Comparison of ENCODE assay signal across 8 cellular contexts in the genomic region with DNA sequence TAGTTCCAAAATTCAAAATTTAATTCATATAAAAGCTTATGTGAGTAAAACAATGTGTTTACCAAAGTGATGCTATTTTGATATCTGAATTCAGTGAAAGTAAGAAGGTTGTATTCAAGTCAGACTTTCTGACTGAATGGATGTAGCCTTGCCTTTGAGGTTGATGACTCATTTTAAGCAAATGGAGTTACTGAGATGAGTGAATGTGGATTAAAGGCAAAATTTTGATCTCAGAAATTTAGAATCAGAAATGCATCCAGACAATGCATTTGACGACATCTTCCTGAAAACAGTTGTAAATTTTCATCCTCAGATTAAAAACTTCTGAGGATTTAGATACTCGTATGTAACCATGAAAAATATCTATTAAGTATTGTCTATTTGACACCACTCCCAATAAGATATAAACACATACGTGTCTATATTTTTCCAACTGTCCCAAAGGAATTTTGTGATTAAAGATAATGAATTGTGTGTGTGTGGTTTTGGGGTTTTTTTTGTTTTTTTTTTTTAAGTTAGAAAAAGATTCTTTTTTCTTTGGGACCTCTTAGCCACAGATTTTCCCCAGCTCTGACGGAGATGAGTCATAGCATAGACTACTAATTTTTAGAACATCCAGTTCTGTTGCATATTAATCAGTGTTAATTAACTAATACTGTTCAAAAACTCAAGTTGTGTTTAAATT. TPM values are rescaled to one million over a fixed set of nuclear protein-coding genes. Genes with fewer than 3 reads are reported as not detected.
A peak's percentile ranks its signal among the peaks of the same experiment; 100 is the strongest.
DNase-seq lines count a peak whose midpoint lies in the region; ATAC-seq, FAIRE-seq and TF ChIP-seq lines count a peak whose summit lies in the region.

No MANE protein-coding gene starts in this region.

- no peaks in the 10 kb centered on the region for H3K9me3 ChIP-seq in endothelial cell of umbilical vein (replicated peaks; ENCODE audit: control insufficient read depth, insufficient read depth, low read length)
- H3K9me3 ChIP-seq in heart left ventricle: no peaks in the 10 kb centered on the region
- H3K9me3 ChIP-seq in gastroesophageal sphincter: no peaks in the 10 kb centered on the region

- peaks cover 0 to 2% of the 10 kb centered on the region in 2 experiments for H3K36me3 ChIP-seq in endothelial cell of umbilical vein (ENCODE audit: control insufficient read depth in 2 of 2, extremely low read depth in 1 of 2, insufficient read depth in 2 of 2, low read length in 2 of 2)
- peaks cover 0 to 48% (median 24%) of the 10 kb centered on the region in 9 donors for H3K36me3 ChIP-seq in heart left ventricle
- peaks cover 0 to 20% of the 10 kb centered on the region in 2 donors for H3K36me3 ChIP-seq in gastroesophageal sphincter

- TF ChIP-seq CTCF in endothelial cell of umbilical vein (IDR thresholded peaks at IDR 0.05; ENCODE audit: extremely low read depth in 1 of 2, insufficient read depth in 1 of 2, low read depth in 1 of 2, low read length in 2 of 2): no peak
- no peak for TF ChIP-seq CTCF in heart left ventricle (IDR thresholded peaks at IDR 0.05)
- no peak for TF ChIP-seq CTCF in gastroesophageal sphincter (IDR thresholded peaks at IDR 0.05)

- CTCF ChIA-PET in endothelial cell of umbilical vein (lab: Charles Lee): no interaction called here

- POLR2A ChIA-PET in endothelial cell of umbilical vein (lab: Charles Lee): no interaction called here

- BruUV-seq in endothelial cell of umbilical vein (replicated peaks; lab: Mats Ljungman, UMichigan): no TSS peak

- FAIRE-seq in endothelial cell of umbilical vein (lab: Jason Lieb, UNC): no peak

- H3K27me3 ChIP-seq in endothelial cell of umbilical vein (ENCODE audit: control insufficient read depth in 2 of 2, insufficient read depth in 2 of 2, low read length in 2 of 2) (no peaks in the 10 kb centered on the region), heart left ventricle (no peaks in the 10 kb centered on the region), gastroesophageal sphincter (no peaks in the 10 kb centered on the region)

- no peak overlapping the region for H3K4me2 ChIP-seq in endothelial cell of umbilical vein (ENCODE audit: insufficient read depth, low read length)

- dilution Hi-C loops in endothelial cell of umbilical vein (cut with MboI; ENCODE audit: extremely low pct_ligation_motif_present, low sequenced_read_pairs): no loop called here

- H4K20me1 ChIP-seq in endothelial cell of umbilical vein (replicated peaks; ENCODE audit: control insufficient read depth, extremely low read depth, insufficient read depth, low read length): no peaks in the 10 kb centered on the region

- TF ChIP-seq POLR2A in endothelial cell of umbilical vein (IDR thresholded peaks at IDR 0.05; ENCODE audit: low read depth, low read length): no peak
- TF ChIP-seq POLR2A in heart left ventricle (IDR thresholded peaks at IDR 0.05): no peak
- TF ChIP-seq POLR2A in gastroesophageal sphincter (IDR thresholded peaks at IDR 0.05): no peak

- H3K9me1 ChIP-seq in endothelial cell of umbilical vein (replicated peaks; ENCODE audit: control insufficient read depth, extremely low read depth, insufficient read depth, low read length): peaks cover 3% of the 10 kb centered on the region

- H3K27ac ChIP-seq in endothelial cell of umbilical vein (ENCODE audit: insufficient read depth, low read depth, low read length) (no peak overlapping the region), heart left ventricle (peak overlapping the region in 1 of 12 donors; percentile 7), gastroesophageal sphincter (no peak overlapping the region)

- H3K9ac ChIP-seq in endothelial cell of umbilical vein (replicated peaks; ENCODE audit: extremely low read depth, insufficient read depth, low read length): no peak overlapping the region

- H3K4me1 ChIP-seq in endothelial cell of umbilical vein (ENCODE audit: control insufficient read depth, extremely low read depth, insufficient read depth, low read length) (no peaks in the 10 kb centered on the region), heart left ventricle (peaks cover 0 to 28% (median 0%) of the 10 kb centered on the region in 12 donors), gastroesophageal sphincter (peaks cover 0 to 15% (median 0%) of the 10 kb centered on the region in 3 donors)

- peak; percentile 20 for DNase-seq in Daoy (ENCODE audit: low read depth)
- no peak for DNase-seq in endothelial cell of umbilical vein (ENCODE audit: low read depth, low spot score)
- DNase-seq in stimulated activated CD4-positive, alpha-beta T cell treated with anti-CD3 and anti-CD28 coated beads, Interleukin-15, amount 100 ng/mL, for 24 hours: no peak
- DNase-seq in heart left ventricle: no peak
- no peak for DNase-seq in NCI-H187 (lab: John Stamatoyannopoulos, UW)

- no peak overlapping the region for H2AFZ ChIP-seq in endothelial cell of umbilical vein (ENCODE audit: low read depth, low read length)

- no peak for TF ChIP-seq EP300 in gastroesophageal sphincter (IDR thresholded peaks at IDR 0.05)

- WGBS in heart left ventricle, 4 donors: 88 to 92% (median 90%) methylated on average over 4 of the region's 4 CpGs
- WGBS in gastroesophageal sphincter (ENCODE audit: low coverage in 1 of 2), 2 donors: 64 to 78% methylated on average over 4 of the region's 4 CpGs

- H3K4me3 ChIP-seq in endothelial cell of umbilical vein (replicated peaks in 1 of 3; ENCODE audit: insufficient read depth in 1 of 3, low read depth in 1 of 3, low read length in 3 of 3): no peak overlapping the region
- H3K4me3 ChIP-seq in heart left ventricle: no peak overlapping the region
- H3K4me3 ChIP-seq in gastroesophageal sphincter: no peak overlapping the region

- peaks cover 2% of the 10 kb centered on the region for H3K79me2 ChIP-seq in endothelial cell of umbilical vein (ENCODE audit: control insufficient read depth, insufficient read depth, low read length)

- ATAC-seq in GM21390 (IDR thresholded peaks at IDR 0.05; ENCODE audit: unreplicated experiment) (peak; percentile 82), HG03571 (IDR thresholded peaks at IDR 0.05; ENCODE audit: unreplicated experiment) (peak; percentile 71), heart left ventricle (no peak), gastroesophageal sphincter (no peak)

- intact Hi-C loops in endothelial cell of umbilical vein (cut with micrococcal nuclease) (no loop called here), heart left ventricle (cut with DNase I) (no loop called here)

TF ChIP-seq in endothelial cell of umbilical vein, 7 proteins besides CTCF, POLR2A, EP300 and RAD21:
- peak; percentile 52 for TF ChIP-seq FOS (IDR thresholded peaks at IDR 0.05; ENCODE audit: borderline replicate concordance, insufficient read depth, low read length)
- TF ChIP-seq MAX (IDR thresholded peaks at IDR 0.05; ENCODE audit: insufficient read depth, insufficient read length): no peak

RNA-seq across cellular contexts. Expression of gene NFKB1, which starts 34.4 kb away (rescaled TPM):
- total RNA-seq in Daoy (2014; rRNA removed; shearing (Covaris generic)): 18.8 and 21.5 TPM in 2 replicates
- 41.4 and 42.0 TPM in 2 replicates for total RNA-seq in endothelial cell of umbilical vein
- polyA plus RNA-seq in endothelial cell of umbilical vein: 18.2 and 21.3 TPM in 2 replicates
- 27.2 and 29.1 TPM in 2 replicates for polyA plus RNA-seq in endothelial cell of umbilical vein (2011; cell fraction: cytosol; rRNA removed)
- 40.3 and 46.2 TPM in 2 replicates for polyA plus RNA-seq in endothelial cell of umbilical vein (2011; cell fraction: nucleus; rRNA removed)
- polyA plus RNA-seq in endothelial cell of umbilical vein (2012): 30.0 and 30.1 TPM in 2 replicates
- 36.7 and 39.1 TPM in 2 replicates for polyA minus RNA-seq in endothelial cell of umbilical vein
- polyA minus RNA-seq in endothelial cell of umbilical vein (2011; cell fraction: cytosol; rRNA and poly(A)+ RNA removed): 19.0 TPM
- 42.7 and 55.0 TPM in 2 replicates for polyA minus RNA-seq in endothelial cell of umbilical vein (2011; cell fraction: nucleus; rRNA and poly(A)+ RNA removed)
- total RNA-seq in heart left ventricle: 10 to 100 TPM; 15.9 to 34.1 (median 19.9) TPM
- 10 to 100 TPM in 1 of 2 donors, 1 to 10 TPM in 1; 4.8 to 11.4 TPM for polyA plus RNA-seq in heart left ventricle
- total RNA-seq in gastroesophageal sphincter: 10 to 100 TPM; 27.6 to 50.1 (median 43.8) TPM

Comparison
In these comparisons a context has a peak if more than half of its experiments do, and no peak if none do; other contexts are left out.
1. ATAC-seq: peak in GM21390 (single experiment) and HG03571 (single experiment); none in heart left ventricle (0 of 4) and gastroesophageal sphincter (single experiment).